8 cellular contexts compared by ENCODE assay signal in the genomic region with DNA sequence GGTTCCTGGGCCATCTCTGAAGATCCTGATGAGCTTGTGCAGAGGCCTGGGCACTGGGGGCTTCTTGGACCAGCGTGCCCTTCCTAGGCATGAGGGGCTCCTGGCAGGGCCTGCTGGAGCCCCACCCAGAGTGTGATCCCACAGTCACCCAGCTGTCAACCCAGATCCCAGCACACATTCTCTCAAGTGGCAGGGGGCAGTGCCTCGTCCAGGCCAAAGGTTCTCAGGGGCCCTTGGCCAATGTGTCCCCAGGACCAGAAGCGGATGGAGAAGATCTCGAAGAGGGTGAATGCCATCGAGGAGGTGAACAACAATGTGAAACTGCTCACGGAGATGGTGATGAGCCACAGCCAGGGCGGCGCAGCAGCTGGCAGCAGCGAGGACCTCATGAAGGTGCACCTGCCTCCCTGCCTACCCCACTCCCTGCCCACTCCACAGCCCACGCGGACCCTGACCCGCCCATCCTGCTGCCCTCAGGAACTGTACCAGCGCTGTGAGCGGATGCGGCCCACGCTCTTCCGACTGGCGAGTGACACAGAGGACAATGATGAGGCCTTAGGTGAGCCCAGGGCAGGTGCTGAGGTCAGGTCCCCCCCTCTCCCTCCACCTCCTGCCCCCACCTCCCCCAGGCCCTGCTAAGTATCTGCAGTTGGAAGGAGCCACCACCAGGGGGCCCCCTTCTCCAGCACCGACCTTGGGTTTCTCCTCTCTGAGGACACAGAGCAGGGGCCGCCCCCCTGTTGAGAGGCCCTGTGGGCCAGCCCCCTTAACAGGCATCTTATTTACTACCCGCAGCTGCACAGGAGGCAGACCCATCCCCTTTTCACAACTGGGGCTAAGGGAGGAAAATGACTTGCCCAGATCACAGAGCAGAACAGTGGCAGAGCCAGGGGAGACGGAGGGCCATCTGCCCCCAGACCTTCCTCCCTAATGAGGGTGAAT. TPM values are rescaled to one million over a fixed set of nuclear protein-coding genes. Genes with fewer than 3 reads are reported as not detected.
DNase-seq lines count a peak whose midpoint lies in the region; ATAC-seq and TF ChIP-seq lines count a peak whose summit lies in the region.

No MANE protein-coding gene starts in this region.

- TF ChIP-seq EP300 in ovary (IDR thresholded peaks at IDR 0.05): no peak

- H3K4me1 ChIP-seq in Peyer's patch: peaks cover 3 to 41% (median 36%) of the 10 kb centered on the region in 4 donors
- peaks cover 4% of the 10 kb centered on the region for H3K4me1 ChIP-seq in ovary (ENCODE audit: insufficient read depth)
- no peaks in the 10 kb centered on the region for H3K4me1 ChIP-seq in aorta (ENCODE audit: control insufficient read depth in 1 of 2, insufficient read depth in 2 of 2, low read length in 2 of 2)

- no peak overlapping the region for H3K4me3 Mint-ChIP-seq in activated T-helper 17 cell treated with anti-CD3 and anti-CD28 coated beads, Interleukin-2, amount 50 U/mL, for 72 hours

- H3K4me1 Mint-ChIP-seq in activated T-helper 17 cell treated with anti-CD3 and anti-CD28 coated beads, Interleukin-2, amount 50 U/mL, for 72 hours: peaks cover 21% of the 10 kb centered on the region

- intact Hi-C loops in ovary (cut with DNase I) (loop anchor here in 3 of 4 donors (5.0 to 10.0 kb wide), 3 partner anchors 49 to 169 kb away; partner anchors contain the start of gene LGALS1 (in 1 of the 3)), aorta (cut with DNase I) (loop anchor here in 1 of 2 donors (5.0 kb wide), 1 partner anchor 59 kb away; no protein-coding TSS in a partner anchor)

- no peaks in the 10 kb centered on the region for H3K9me3 Mint-ChIP-seq in activated T-helper 17 cell treated with anti-CD3 and anti-CD28 coated beads, Interleukin-2, amount 50 U/mL, for 72 hours

- peak; percentile 80 for ATAC-seq in activated T-helper 17 cell treated with anti-CD3 and anti-CD28 coated beads, Interleukin-2, amount 50 U/mL, for 72 hours (replicated peaks)
- peak; percentile 68 for ATAC-seq in aorta (ENCODE audit: low FRiP score)

- H3K4me3 ChIP-seq in AG09309 (ENCODE audit: control insufficient read depth, low read depth, low read length) (no peak overlapping the region), Peyer's patch (no peak overlapping the region), ovary (no peak overlapping the region), aorta (ENCODE audit: low read length in 2 of 2) (no peak overlapping the region)

- TF ChIP-seq POLR2A in Peyer's patch (IDR thresholded peaks at IDR 0.05): no peak
- no peak for TF ChIP-seq POLR2A in ovary (IDR thresholded peaks at IDR 0.05)

- H3K9me3 ChIP-seq in Peyer's patch (no peaks in the 10 kb centered on the region), ovary (no peaks in the 10 kb centered on the region), aorta (ENCODE audit: control insufficient read depth, low read length) (no peaks in the 10 kb centered on the region)

- peaks cover 62% of the 10 kb centered on the region for H3K36me3 Mint-ChIP-seq in activated T-helper 17 cell treated with anti-CD3 and anti-CD28 coated beads, Interleukin-2, amount 50 U/mL, for 72 hours (ENCODE audit: low read depth)

- H3K27me3 ChIP-seq in Peyer's patch (no peaks in the 10 kb centered on the region), ovary (no peaks in the 10 kb centered on the region), aorta (ENCODE audit: control insufficient read depth in 1 of 2, insufficient read depth in 2 of 2, low read length in 1 of 2) (no peaks in the 10 kb centered on the region)

- H3K27ac Mint-ChIP-seq in activated T-helper 17 cell treated with anti-CD3 and anti-CD28 coated beads, Interleukin-2, amount 50 U/mL, for 72 hours: peak overlapping the region; percentile 93

- DNase-seq in AG09309 (ENCODE audit: low read depth) (no peak), GM19238 (ENCODE audit: insufficient read length, low spot score) (peak; percentile 75), Peyer's patch (peak; percentile 77 to 86 (median 80)), fibroblast of peridontal ligament (ENCODE audit: extremely low read depth) (peak; percentile 52), ovary (peak; percentile 59 to 84 (median 74)), aorta (peak in 1 of 2 donors; percentile 90), HCEC 1CT (no peak)

- H3K27ac ChIP-seq in Peyer's patch: peak overlapping the region; percentile 38 to 72 (median 50)
- H3K27ac ChIP-seq in ovary: peak overlapping the region in 1 of 2 donors; percentile 18
- no peak overlapping the region for H3K27ac ChIP-seq in aorta (ENCODE audit: low read depth in 1 of 2, low read length in 2 of 2)

- peaks cover 0 to 64% (median 0%) of the 10 kb centered on the region in 3 donors for H3K36me3 ChIP-seq in Peyer's patch
- no peaks in the 10 kb centered on the region for H3K36me3 ChIP-seq in ovary
- H3K36me3 ChIP-seq in aorta (ENCODE audit: control insufficient read depth in 1 of 2, insufficient read depth in 2 of 2, low read length in 1 of 2): no peaks in the 10 kb centered on the region

- TF ChIP-seq CTCF in AG09309 (IDR thresholded peaks at IDR 0.05; ENCODE audit: control insufficient read depth, insufficient read depth, low read depth, low read length, missing control alignments): peak; percentile 81
- peak; percentile 63 to 94 (median 72) for TF ChIP-seq CTCF in Peyer's patch (IDR thresholded peaks at IDR 0.05)
- TF ChIP-seq CTCF in ovary (IDR thresholded peaks at IDR 0.05): peak; percentile 39 to 82 (median 62)

- 59 to 66% (median 65%) methylated on average over 21 to 22 of the region's 22 CpGs for WGBS in ovary, 3 donors
- WGBS in aorta, 2 donors: 65 to 70% methylated on average over 22 of the region's 22 CpGs

- H3K27me3 Mint-ChIP-seq in activated T-helper 17 cell treated with anti-CD3 and anti-CD28 coated beads, Interleukin-2, amount 50 U/mL, for 72 hours: no peaks in the 10 kb centered on the region

RNA-seq across cellular contexts. Expression of gene GGA1, which starts 14.7 kb away (rescaled TPM):
- total RNA-seq in Peyer's patch (100 to 1,000 TPM in 3 of 4 donors, 10 to 100 TPM in 1; 67.1 to 189 (median 117) TPM), ovary (10 to 100 TPM; 36.8 to 64.7 (median 49.6) TPM), aorta (10 to 100 TPM; 35.7 to 62.7 TPM)
- total RNA-seq in activated T-helper 17 cell treated with anti-CD3 and anti-CD28 coated beads, Interleukin-2, amount 50 U/mL, for 72 hours: 10 to 100 TPM; 69.3 to 79.8 TPM
- polyA plus RNA-seq in ovary (10 to 100 TPM; 24.1 to 41.9 TPM), aorta (10 to 100 TPM; 14.4 to 68.7 TPM)

RNA-seq across cellular contexts. Expression of gene SH3BP1, which starts 16.1 kb away (rescaled TPM):
- total RNA-seq in Peyer's patch (100 to 1,000 TPM in 1 of 4 donors, 10 to 100 TPM in 3; 55.0 to 135 (median 71.8) TPM), ovary (10 to 100 TPM in 4 of 7 donors, 1 to 10 TPM in 3; 2.0 to 13.3 (median 10.9) TPM), aorta (10 to 100 TPM in 1 of 2 donors, 1 to 10 TPM in 1; 7.2 to 18.2 TPM)
- total RNA-seq in activated T-helper 17 cell treated with anti-CD3 and anti-CD28 coated beads, Interleukin-2, amount 50 U/mL, for 72 hours: 100 to 1,000 TPM; 118 to 132 TPM
- polyA plus RNA-seq in ovary (1 to 10 TPM; 4.5 to 5.5 TPM), aorta (10 to 100 TPM in 1 of 2 donors, 1 to 10 TPM in 1; 3.5 to 14.8 TPM)

RNA-seq across cellular contexts. Expression of gene PDXP, which starts 35.2 kb away (rescaled TPM):
- 100 to 1,000 TPM in 3 of 4 donors, 10 to 100 TPM in 1; 19.0 to 146 (median 111) TPM for total RNA-seq in Peyer's patch
- 10 to 100 TPM; 38.0 to 43.2 TPM for total RNA-seq in activated T-helper 17 cell treated with anti-CD3 and anti-CD28 coated beads, Interleukin-2, amount 50 U/mL, for 72 hours
- total RNA-seq in ovary: 10 to 100 TPM in 6 of 7 donors, 1 to 10 TPM in 1; 9.1 to 15.9 (median 12.7) TPM
- 10 to 100 TPM in 1 of 2 donors, 1 to 10 TPM in 1; 8.1 to 13.3 TPM for polyA plus RNA-seq in ovary
- total RNA-seq in aorta: 1 to 10 TPM; 4.0 to 5.5 TPM
- polyA plus RNA-seq in aorta: 10 to 100 TPM in 1 of 2 donors, 1 to 10 TPM in 1; 4.7 to 16.2 TPM

RNA-seq across cellular contexts. Expression of gene LGALS2, which starts 43.5 kb away (rescaled TPM):
- 100 to 1,000 TPM in 2 of 4 donors, 10 to 100 TPM in 2; 19.8 to 190 (median 92.7) TPM for total RNA-seq in Peyer's patch
- not detected for total RNA-seq in activated T-helper 17 cell treated with anti-CD3 and anti-CD28 coated beads, Interleukin-2, amount 50 U/mL, for 72 hours
- 1 to 10 TPM in 2 of 7 donors, not detected in 5; 1.7 to 2.6 TPM for total RNA-seq in ovary
- 1 to 10 TPM in 1 of 2 donors, under 1 TPM in 1; 0.35 to 2.6 TPM for polyA plus RNA-seq in ovary
- total RNA-seq in aorta: 1 to 10 TPM in 1 of 2 donors, not detected in 1; 2.1 TPM
- 10 to 100 TPM in 1 of 2 donors, not detected in 1; 22.8 TPM for polyA plus RNA-seq in aorta

RNA-seq across cellular contexts. Expression of gene LGALS1, which starts 52.1 kb away (rescaled TPM):
- total RNA-seq in Peyer's patch: 100 to 1,000 TPM in 1 of 4 donors, 10 to 100 TPM in 3; 44.8 to 352 (median 73.5) TPM
- total RNA-seq in activated T-helper 17 cell treated with anti-CD3 and anti-CD28 coated beads, Interleukin-2, amount 50 U/mL, for 72 hours: 1,000 to 10,000 TPM; 1,410 to 2,076 TPM
- 1,000 to 10,000 TPM in 5 of 7 donors, 100 to 1,000 TPM in 2; 819 to 1,819 (median 1,125) TPM for total RNA-seq in ovary
- 1,000 to 10,000 TPM in 1 of 2 donors, 100 to 1,000 TPM in 1; 331 to 1,399 TPM for polyA plus RNA-seq in ovary
- total RNA-seq in aorta: 1,000 to 10,000 TPM; 1,050 to 1,178 TPM
- 1,000 to 10,000 TPM; 1,845 to 3,139 TPM for polyA plus RNA-seq in aorta

Comparison
In these comparisons a context has a peak if more than half of its experiments do, and no peak if none do; other contexts are left out.
1. DNase-seq: peak in GM19238 (single experiment), Peyer's patch (3 of 3), fibroblast of peridontal ligament (single experiment) and ovary (5 of 5); none in AG09309 (single experiment) and HCEC 1CT (single experiment).
2. H3K27ac ChIP-seq: peak in Peyer's patch (4 of 4); none in aorta (0 of 2).
3. Peak in every context shown above with its lines, with median percentiles within 50 percentile points of each other: CTCF ChIP-seq.